ENCODE assay signal across 26 cellular contexts in genomic region chr22:47599753-47600152, GRCh38.
"Had no signal": no experiment of that assay in that cellular context is flagged by ENCODE, and none has a peak within 500 bp of the region (broad histone marks: within the 10 kb centered on the region; RNA-seq: fewer than 3 reads in every experiment).

No MANE protein-coding gene starts in this region.

- H3K36me3 ChIP-seq: ascending aorta, cardiac muscle cell, heart left ventricle, lower lobe of right lung, neural progenitor cell, thoracic aorta, upper lobe of left lung had no signal

- H3K9me3 Mint-ChIP-seq: activated CD4-positive, alpha-beta memory T cell treated with anti-CD3 and anti-CD28 coated beads, Interleukin-2, amount 10 ng/mL, durations not matched to agents 7 days and 5 days; activated CD4-positive, alpha-beta T cell treated with anti-CD3 and anti-CD28 coated beads, Interleukin-2, amount 10 ng/mL, durations not matched to agents 7 days and 5 days; activated naive CD8-positive, alpha-beta T cell treated with anti-CD3 and anti-CD28 coated beads, Interleukin-2, amount 10 ng/mL, durations not matched to agents 7 days and 5 days; natural killer cell had no signal

- H3K4me3 ChIP-seq: ascending aorta, cardiac muscle cell, heart left ventricle, lower lobe of right lung, neural progenitor cell, thoracic aorta, upper lobe of left lung had no signal

- H3K4me1 Mint-ChIP-seq: activated CD4-positive, alpha-beta memory T cell treated with anti-CD3 and anti-CD28 coated beads, Interleukin-2, amount 10 ng/mL, durations not matched to agents 7 days and 5 days; activated CD4-positive, alpha-beta T cell treated with anti-CD3 and anti-CD28 coated beads, Interleukin-2, amount 10 ng/mL, durations not matched to agents 7 days and 5 days; activated naive CD4-positive, alpha-beta T cell treated with anti-CD3 and anti-CD28 coated beads, Interleukin-2, amount 10 ng/mL, durations not matched to agents 7 days and 5 days; activated naive CD8-positive, alpha-beta T cell treated with anti-CD3 and anti-CD28 coated beads, Interleukin-2, amount 10 ng/mL, durations not matched to agents 7 days and 5 days; natural killer cell had no signal

- H3K9me3 ChIP-seq: ascending aorta, lower lobe of right lung, thoracic aorta, upper lobe of left lung had no signal

- H3K4me3 Mint-ChIP-seq: activated CD4-positive, alpha-beta memory T cell treated with anti-CD3 and anti-CD28 coated beads, Interleukin-2, amount 10 ng/mL, durations not matched to agents 7 days and 5 days; activated CD4-positive, alpha-beta T cell treated with anti-CD3 and anti-CD28 coated beads, Interleukin-2, amount 10 ng/mL, durations not matched to agents 7 days and 5 days; activated naive CD4-positive, alpha-beta T cell treated with anti-CD3 and anti-CD28 coated beads, Interleukin-2, amount 10 ng/mL, durations not matched to agents 7 days and 5 days; activated naive CD8-positive, alpha-beta T cell treated with anti-CD3 and anti-CD28 coated beads, Interleukin-2, amount 10 ng/mL, durations not matched to agents 7 days and 5 days; brain; natural killer cell; neural progenitor cell; WTC11 had no signal

- DNase-seq: activated CD4-positive, alpha-beta memory T cell treated with anti-CD3 and anti-CD28 coated beads, Interleukin-2, amount 10 ng/mL, durations not matched to agents 7 days and 5 days; activated CD4-positive, alpha-beta T cell treated with anti-CD3 and anti-CD28 coated beads for 1 hour; activated CD4-positive, alpha-beta T cell treated with anti-CD3 and anti-CD28 coated beads, Interleukin-2, amount 10 ng/mL, durations not matched to agents 7 days and 5 days; activated gamma-delta T cell; activated naive CD4-positive, alpha-beta T cell treated with anti-CD3 and anti-CD28 coated beads, Interleukin-2, amount 10 ng/mL, durations not matched to agents 7 days and 5 days; activated naive CD8-positive, alpha-beta T cell treated with anti-CD3 and anti-CD28 coated beads, Interleukin-2, amount 10 ng/mL, durations not matched to agents 7 days and 5 days; cortex of kidney; foreskin keratinocyte; heart left ventricle; hypothalamus; lower lobe of right lung; mesenchymal stem cell; natural killer cell; occipital lobe; posterior cingulate gyrus; right cardiac atrium; stimulated activated CD4-positive, alpha-beta T cell treated with anti-CD3 and anti-CD28 coated beads, Interleukin-2, amount 100 ng/mL, for 48 hours; stimulated activated naive CD4-positive, alpha-beta T cell treated with Interleukin-2 at 50 U/mL for 16 hours; T-helper 2 cell; upper lobe of left lung had no signal

- H3K27ac ChIP-seq: ascending aorta, cardiac muscle cell, foreskin keratinocyte, heart left ventricle, lower lobe of right lung, neural progenitor cell, thoracic aorta, upper lobe of left lung had no signal

- H3K27me3 ChIP-seq: ascending aorta, cardiac muscle cell, foreskin keratinocyte, neural progenitor cell, upper lobe of left lung had no signal

- H3K4me1 ChIP-seq: ascending aorta, foreskin keratinocyte, heart left ventricle, lower lobe of right lung, neural progenitor cell, upper lobe of left lung had no signal

- H3K36me3 Mint-ChIP-seq: activated naive CD4-positive, alpha-beta T cell treated with anti-CD3 and anti-CD28 coated beads, Interleukin-2, amount 10 ng/mL, durations not matched to agents 7 days and 5 days; activated naive CD8-positive, alpha-beta T cell treated with anti-CD3 and anti-CD28 coated beads, Interleukin-2, amount 10 ng/mL, durations not matched to agents 7 days and 5 days; brain; natural killer cell; neural progenitor cell had no signal

- H3K27me3 Mint-ChIP-seq: activated CD4-positive, alpha-beta memory T cell treated with anti-CD3 and anti-CD28 coated beads, Interleukin-2, amount 10 ng/mL, durations not matched to agents 7 days and 5 days; activated CD4-positive, alpha-beta T cell treated with anti-CD3 and anti-CD28 coated beads, Interleukin-2, amount 10 ng/mL, durations not matched to agents 7 days and 5 days; activated naive CD4-positive, alpha-beta T cell treated with anti-CD3 and anti-CD28 coated beads, Interleukin-2, amount 10 ng/mL, durations not matched to agents 7 days and 5 days had no signal

- H3K27ac Mint-ChIP-seq: activated CD4-positive, alpha-beta memory T cell treated with anti-CD3 and anti-CD28 coated beads, Interleukin-2, amount 10 ng/mL, durations not matched to agents 7 days and 5 days; activated CD4-positive, alpha-beta T cell treated with anti-CD3 and anti-CD28 coated beads, Interleukin-2, amount 10 ng/mL, durations not matched to agents 7 days and 5 days; activated naive CD4-positive, alpha-beta T cell treated with anti-CD3 and anti-CD28 coated beads, Interleukin-2, amount 10 ng/mL, durations not matched to agents 7 days and 5 days; activated naive CD8-positive, alpha-beta T cell treated with anti-CD3 and anti-CD28 coated beads, Interleukin-2, amount 10 ng/mL, durations not matched to agents 7 days and 5 days; brain; natural killer cell; neural progenitor cell; WTC11 had no signal
